2 cellular contexts compared by ENCODE assay signal in the genomic region with DNA sequence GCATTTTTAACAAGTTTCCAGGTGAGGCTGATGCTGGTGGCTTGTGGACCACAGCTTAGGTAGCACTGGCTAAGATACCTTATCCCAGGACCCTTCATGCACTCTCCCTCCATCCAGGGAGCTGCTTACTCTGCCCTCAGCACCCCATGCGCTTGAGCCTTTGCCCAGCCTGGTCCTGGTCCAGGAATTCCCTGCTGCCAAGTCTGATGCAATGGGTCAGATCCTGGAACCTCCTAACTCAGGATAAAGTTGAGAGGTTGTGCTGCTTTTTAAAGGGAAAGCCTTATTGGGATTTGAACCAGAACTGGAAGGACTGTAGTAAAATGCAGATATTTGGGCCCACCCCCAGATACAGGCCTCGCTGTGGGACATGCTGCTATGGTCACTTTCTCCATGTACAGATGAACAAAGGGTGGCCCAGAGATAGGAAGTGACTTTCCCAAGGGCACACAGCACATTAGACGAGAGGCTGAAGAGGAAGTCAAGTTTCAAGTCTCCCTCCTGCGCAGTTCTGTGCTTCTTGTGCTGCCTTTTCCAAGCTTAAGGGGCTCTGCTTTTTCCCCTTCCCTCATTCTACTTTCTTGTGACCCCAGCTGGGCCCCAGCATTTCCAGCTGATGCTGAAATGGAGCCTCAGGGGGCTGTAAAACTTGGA.
TF ChIP-seq lines count a peak whose summit lies in the region.

No MANE protein-coding gene starts in this region.

TF ChIP-seq in liver, 16 proteins besides CTCF, POLR2A, EP300 and RAD21:
- TF ChIP-seq FOXA2 (IDR thresholded peaks at IDR 0.05): no peak
- TF ChIP-seq, protein P1, sequence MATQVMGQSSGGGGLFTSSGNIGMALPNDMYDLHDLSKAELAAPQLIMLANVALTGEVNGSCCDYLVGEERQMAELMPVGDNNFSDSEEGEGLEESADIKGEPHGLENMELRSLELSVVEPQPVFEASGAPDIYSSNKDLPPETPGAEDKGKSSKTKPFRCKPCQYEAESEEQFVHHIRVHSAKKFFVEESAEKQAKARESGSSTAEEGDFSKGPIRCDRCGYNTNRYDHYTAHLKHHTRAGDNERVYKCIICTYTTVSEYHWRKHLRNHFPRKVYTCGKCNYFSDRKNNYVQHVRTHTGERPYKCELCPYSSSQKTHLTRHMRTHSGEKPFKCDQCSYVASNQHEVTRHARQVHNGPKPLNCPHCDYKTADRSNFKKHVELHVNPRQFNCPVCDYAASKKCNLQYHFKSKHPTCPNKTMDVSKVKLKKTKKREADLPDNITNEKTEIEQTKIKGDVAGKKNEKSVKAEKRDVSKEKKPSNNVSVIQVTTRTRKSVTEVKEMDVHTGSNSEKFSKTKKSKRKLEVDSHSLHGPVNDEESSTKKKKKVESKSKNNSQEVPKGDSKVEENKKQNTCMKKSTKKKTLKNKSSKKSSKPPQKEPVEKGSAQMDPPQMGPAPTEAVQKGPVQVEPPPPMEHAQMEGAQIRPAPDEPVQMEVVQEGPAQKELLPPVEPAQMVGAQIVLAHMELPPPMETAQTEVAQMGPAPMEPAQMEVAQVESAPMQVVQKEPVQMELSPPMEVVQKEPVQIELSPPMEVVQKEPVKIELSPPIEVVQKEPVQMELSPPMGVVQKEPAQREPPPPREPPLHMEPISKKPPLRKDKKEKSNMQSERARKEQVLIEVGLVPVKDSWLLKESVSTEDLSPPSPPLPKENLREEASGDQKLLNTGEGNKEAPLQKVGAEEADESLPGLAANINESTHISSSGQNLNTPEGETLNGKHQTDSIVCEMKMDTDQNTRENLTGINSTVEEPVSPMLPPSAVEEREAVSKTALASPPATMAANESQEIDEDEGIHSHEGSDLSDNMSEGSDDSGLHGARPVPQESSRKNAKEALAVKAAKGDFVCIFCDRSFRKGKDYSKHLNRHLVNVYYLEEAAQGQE (IDR thresholded peaks at IDR 0.05): no peak
- no peak for TF ChIP-seq GABPA (IDR thresholded peaks at IDR 0.05 in 1 of 2, conservative IDR thresholded peaks at IDR 0.05 in 1 of 2)
- TF ChIP-seq HNF4A (conservative IDR thresholded peaks at IDR 0.05): peak; percentile 83 to 90
- TF ChIP-seq HNF4G (IDR thresholded peaks at IDR 0.05): no peak
- TF ChIP-seq, protein P2, sequence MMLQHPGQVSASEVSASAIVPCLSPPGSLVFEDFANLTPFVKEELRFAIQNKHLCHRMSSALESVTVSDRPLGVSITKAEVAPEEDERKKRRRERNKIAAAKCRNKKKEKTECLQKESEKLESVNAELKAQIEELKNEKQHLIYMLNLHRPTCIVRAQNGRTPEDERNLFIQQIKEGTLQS (IDR thresholded peaks at IDR 0.05): peak; percentile 80
- TF ChIP-seq NR2F2 (IDR thresholded peaks at IDR 0.05): peak; percentile 43
- peak; percentile 71 for TF ChIP-seq SP1 (IDR thresholded peaks at IDR 0.05)
- TF ChIP-seq, protein P3, sequence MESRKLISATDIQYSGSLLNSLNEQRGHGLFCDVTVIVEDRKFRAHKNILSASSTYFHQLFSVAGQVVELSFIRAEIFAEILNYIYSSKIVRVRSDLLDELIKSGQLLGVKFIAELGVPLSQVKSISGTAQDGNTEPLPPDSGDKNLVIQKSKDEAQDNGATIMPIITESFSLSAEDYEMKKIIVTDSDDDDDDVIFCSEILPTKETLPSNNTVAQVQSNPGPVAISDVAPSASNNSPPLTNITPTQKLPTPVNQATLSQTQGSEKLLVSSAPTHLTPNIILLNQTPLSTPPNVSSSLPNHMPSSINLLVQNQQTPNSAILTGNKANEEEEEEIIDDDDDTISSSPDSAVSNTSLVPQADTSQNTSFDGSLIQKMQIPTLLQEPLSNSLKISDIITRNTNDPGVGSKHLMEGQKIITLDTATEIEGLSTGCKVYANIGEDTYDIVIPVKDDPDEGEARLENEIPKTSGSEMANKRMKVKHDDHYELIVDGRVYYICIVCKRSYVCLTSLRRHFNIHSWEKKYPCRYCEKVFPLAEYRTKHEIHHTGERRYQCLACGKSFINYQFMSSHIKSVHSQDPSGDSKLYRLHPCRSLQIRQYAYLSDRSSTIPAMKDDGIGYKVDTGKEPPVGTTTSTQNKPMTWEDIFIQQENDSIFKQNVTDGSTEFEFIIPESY (IDR thresholded peaks at IDR 0.05): no peak
- no peak for TF ChIP-seq FOXA1 (IDR thresholded peaks at IDR 0.05)
- TF ChIP-seq JUND (IDR thresholded peaks at IDR 0.05): peak in 1 of 2 donors; percentile 58
- TF ChIP-seq YY1 (IDR thresholded peaks at IDR 0.05): peak; percentile 18
- no peak for TF ChIP-seq TAF1 (conservative IDR thresholded peaks at IDR 0.05)
- TF ChIP-seq, protein P4, sequence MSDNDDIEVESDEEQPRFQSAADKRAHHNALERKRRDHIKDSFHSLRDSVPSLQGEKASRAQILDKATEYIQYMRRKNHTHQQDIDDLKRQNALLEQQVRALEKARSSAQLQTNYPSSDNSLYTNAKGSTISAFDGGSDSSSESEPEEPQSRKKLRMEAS (IDR thresholded peaks at IDR 0.05): peak; percentile 79
- peak; percentile 78 to 88 for TF ChIP-seq RXRA (IDR thresholded peaks at IDR 0.05)
- peak in 1 of 2 donors; percentile 32 for TF ChIP-seq EGR1 (IDR thresholded peaks at IDR 0.05; ENCODE audit: low read depth in 2 of 2)

TF ChIP-seq in HepG2, 621 proteins besides CTCF, POLR2A, EP300 and RAD21:
- no peak for TF ChIP-seq HOXA9 (CRISPR knock-in tag; IDR thresholded peaks at IDR 0.05; ENCODE audit: borderline replicate concordance)
- TF ChIP-seq, protein P5, sequence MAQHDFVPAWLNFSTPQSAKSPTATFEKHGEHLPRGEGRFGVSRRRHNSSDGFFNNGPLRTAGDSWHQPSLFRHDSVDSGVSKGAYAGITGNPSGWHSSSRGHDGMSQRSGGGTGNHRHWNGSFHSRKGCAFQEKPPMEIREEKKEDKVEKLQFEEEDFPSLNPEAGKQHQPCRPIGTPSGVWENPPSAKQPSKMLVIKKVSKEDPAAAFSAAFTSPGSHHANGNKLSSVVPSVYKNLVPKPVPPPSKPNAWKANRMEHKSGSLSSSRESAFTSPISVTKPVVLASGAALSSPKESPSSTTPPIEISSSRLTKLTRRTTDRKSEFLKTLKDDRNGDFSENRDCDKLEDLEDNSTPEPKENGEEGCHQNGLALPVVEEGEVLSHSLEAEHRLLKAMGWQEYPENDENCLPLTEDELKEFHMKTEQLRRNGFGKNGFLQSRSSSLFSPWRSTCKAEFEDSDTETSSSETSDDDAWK (CRISPR knock-in tag; IDR thresholded peaks at IDR 0.05): no peak
- TF ChIP-seq, protein P6, sequence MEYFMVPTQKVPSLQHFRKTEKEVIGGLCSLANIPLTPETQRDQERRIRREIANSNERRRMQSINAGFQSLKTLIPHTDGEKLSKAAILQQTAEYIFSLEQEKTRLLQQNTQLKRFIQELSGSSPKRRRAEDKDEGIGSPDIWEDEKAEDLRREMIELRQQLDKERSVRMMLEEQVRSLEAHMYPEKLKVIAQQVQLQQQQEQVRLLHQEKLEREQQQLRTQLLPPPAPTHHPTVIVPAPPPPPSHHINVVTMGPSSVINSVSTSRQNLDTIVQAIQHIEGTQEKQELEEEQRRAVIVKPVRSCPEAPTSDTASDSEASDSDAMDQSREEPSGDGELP (IDR thresholded peaks at IDR 0.05; ENCODE audit: borderline replicate concordance, low read depth): no peak
- TF ChIP-seq, protein P7, sequence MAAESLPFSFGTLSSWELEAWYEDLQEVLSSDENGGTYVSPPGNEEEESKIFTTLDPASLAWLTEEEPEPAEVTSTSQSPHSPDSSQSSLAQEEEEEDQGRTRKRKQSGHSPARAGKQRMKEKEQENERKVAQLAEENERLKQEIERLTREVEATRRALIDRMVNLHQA (CRISPR knock-in tag; IDR thresholded peaks at IDR 0.05): no peak
- no peak for TF ChIP-seq HIVEP1 (CRISPR knock-in tag; IDR thresholded peaks at IDR 0.05)
- no peak for TF ChIP-seq ERF (CRISPR knock-in tag; IDR thresholded peaks at IDR 0.05)
- TF ChIP-seq ARID2 (CRISPR knock-in tag; IDR thresholded peaks at IDR 0.05; ENCODE audit: borderline replicate concordance): no peak
- TF ChIP-seq KDM3A (CRISPR knock-in tag; IDR thresholded peaks at IDR 0.05; ENCODE audit: low read depth): no peak
- TF ChIP-seq ZNF235 (CRISPR knock-in tag; IDR thresholded peaks at IDR 0.05; ENCODE audit: borderline replicate concordance): no peak
- no peak for TF ChIP-seq FOXJ3 (CRISPR knock-in tag; IDR thresholded peaks at IDR 0.05; ENCODE audit: borderline replicate concordance)
- TF ChIP-seq SMAD9 (CRISPR knock-in tag; IDR thresholded peaks at IDR 0.05): no peak
